In the genomic region with DNA sequence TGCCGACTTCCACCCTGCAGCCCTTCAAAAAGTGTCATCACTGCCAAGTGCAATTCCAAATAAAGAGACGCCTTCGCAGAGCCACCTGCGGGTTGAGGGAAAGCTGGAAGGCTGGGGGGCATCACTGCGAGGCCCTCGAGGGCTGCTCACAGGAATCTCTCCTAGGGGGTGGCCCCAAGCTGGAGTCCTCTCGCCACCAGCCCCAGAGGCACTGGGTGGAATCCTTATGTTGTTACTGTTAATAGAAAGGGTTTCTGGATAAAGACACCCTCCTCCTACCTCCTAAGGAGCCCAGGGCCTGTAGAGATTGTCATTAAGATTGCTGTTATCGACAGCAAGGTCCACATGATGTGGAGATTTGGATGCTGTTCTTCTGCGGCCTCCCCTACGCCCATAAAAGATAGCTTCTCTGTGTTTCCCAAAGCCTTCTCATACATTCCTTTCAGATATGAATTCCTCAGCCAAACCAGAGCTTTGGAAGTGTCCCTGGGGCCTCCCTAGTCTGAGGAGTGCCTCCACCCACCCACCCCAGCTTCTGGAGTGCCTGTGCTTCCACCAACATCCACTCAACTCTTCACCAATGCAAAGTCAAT, we compare ENCODE assay signal across 28 cellular contexts.
DNase-seq lines count a peak whose midpoint lies in the region; ATAC-seq and TF ChIP-seq lines count a peak whose summit lies in the region.
"Had no signal": no experiment of that assay in that cellular context is flagged by ENCODE, and none has a peak within 500 bp of the region (broad histone marks: within the 10 kb centered on the region; RNA-seq: fewer than 3 reads in every experiment).

No MANE protein-coding gene starts in this region.

- H3K27ac Mint-ChIP-seq in WTC11, result no peak overlapping the region
- H3K27ac Mint-ChIP-seq: activated CD4-positive, alpha-beta memory T cell treated with anti-CD3 and anti-CD28 coated beads for 36 hours; B cell; nephron progenitor cell; stimulated activated naive B cell treated with anti-CD40 and anti-IgM and Interleukin-4, amounts not matched to agents 10 μg/mL and 1 μg/mL and 100 μg/mL, for 72 hours; T-helper 2 cell treated with Interferon-gamma antibody and Interleukin-4, amounts not matched to agents 5 μg/mL and 100 μg/mL, for 36 hours had no signal

- peak overlapping the region; percentile 76 for H3K27ac ChIP-seq in temporal lobe (ENCODE audit: low read depth, low read length)
- H3K27ac ChIP-seq in effector memory CD4-positive, alpha-beta T cell (ENCODE audit: insufficient read depth, low read length, poor library complexity, severe bottlenecking), result no peak overlapping the region
- H3K27ac ChIP-seq: 22Rv1, adrenal gland, epithelial cell of prostate, foreskin keratinocyte, hepatocyte, left lung, skin epidermis had no signal

- H3K9me3 ChIP-seq in effector memory CD4-positive, alpha-beta T cell (ENCODE audit: control insufficient read depth, low read length), result no peaks in the 10 kb centered on the region
- H3K9me3 ChIP-seq: adrenal gland, left lung, prostate gland, SK-N-SH had no signal

- no peak overlapping the region for H3K4me3 Mint-ChIP-seq in WTC11
- H3K4me3 Mint-ChIP-seq: activated CD4-positive, alpha-beta memory T cell treated with anti-CD3 and anti-CD28 coated beads for 36 hours; B cell; immature natural killer cell; nephron progenitor cell; stimulated activated naive B cell treated with anti-CD40 and anti-IgM and Interleukin-4, amounts not matched to agents 10 μg/mL and 1 μg/mL and 100 μg/mL, for 72 hours; T-helper 2 cell treated with Interferon-gamma antibody and Interleukin-4, amounts not matched to agents 5 μg/mL and 100 μg/mL, for 36 hours had no signal

- POLR2A ChIA-PET in WTC11 (lab: Charles Lee), result no interaction called here

- H3K27me3 ChIP-seq in effector memory CD4-positive, alpha-beta T cell (replicated peaks; ENCODE audit: control insufficient read depth, insufficient read depth, low read length, poor library complexity, severe bottlenecking), result no peaks in the 10 kb centered on the region
- H3K27me3 ChIP-seq: adrenal gland, hepatocyte, left lung had no signal

- no peaks in the 10 kb centered on the region for H3K36me3 ChIP-seq in effector memory CD4-positive, alpha-beta T cell (ENCODE audit: control insufficient read depth, insufficient read depth, low read length)
- H3K36me3 ChIP-seq: adrenal gland, left lung, prostate gland had no signal

- H3K9me3 Mint-ChIP-seq in WTC11, result no peaks in the 10 kb centered on the region
- H3K9me3 Mint-ChIP-seq: activated CD4-positive, alpha-beta memory T cell treated with anti-CD3 and anti-CD28 coated beads for 36 hours; immature natural killer cell; nephron progenitor cell; stimulated activated naive B cell treated with anti-CD40 and anti-IgM and Interleukin-4, amounts not matched to agents 10 μg/mL and 1 μg/mL and 100 μg/mL, for 72 hours; T-helper 2 cell treated with Interferon-gamma antibody and Interleukin-4, amounts not matched to agents 5 μg/mL and 100 μg/mL, for 36 hours had no signal

- TF ChIP-seq CTCF in WTC11 (IDR thresholded peaks at IDR 0.05), result no peak

- H3K4me1 Mint-ChIP-seq in WTC11, result peaks cover 14% of the 10 kb centered on the region
- H3K4me1 Mint-ChIP-seq: B cell, nephron progenitor cell had no signal

- H3K36me3 Mint-ChIP-seq in WTC11, result no peaks in the 10 kb centered on the region
- H3K36me3 Mint-ChIP-seq: activated CD4-positive, alpha-beta memory T cell treated with anti-CD3 and anti-CD28 coated beads for 36 hours; immature natural killer cell; stimulated activated naive B cell treated with anti-CD40 and anti-IgM and Interleukin-4, amounts not matched to agents 10 μg/mL and 1 μg/mL and 100 μg/mL, for 72 hours had no signal

- H3K27me3 Mint-ChIP-seq in WTC11 (ENCODE audit: low read depth), result no peaks in the 10 kb centered on the region
- H3K27me3 Mint-ChIP-seq: activated CD4-positive, alpha-beta memory T cell treated with anti-CD3 and anti-CD28 coated beads for 36 hours had no signal

- ATAC-seq in WTC11 (peak; percentile 7; the same call in 1 of the 2 replicates), GM19395 (IDR thresholded peaks at IDR 0.05; ENCODE audit: unreplicated experiment) (no peak)
- ATAC-seq: foreskin keratinocyte; left lung; stimulated activated naive B cell treated with anti-CD40 and anti-IgM and Interleukin-4, amounts not matched to agents 10 μg/mL and 1 μg/mL and 100 μg/mL, for 72 hours had no signal

- CTCF ChIA-PET in WTC11 (lab: Charles Lee), result interaction anchor here (1.3 to 3.1 kb wide), 3 partner anchors 12 to 460 kb away, joined by 4 to 10 read pairs (median 4); no protein-coding TSS in a partner anchor

- H3K4me3 ChIP-seq in effector memory CD4-positive, alpha-beta T cell (ENCODE audit: insufficient read depth, low read depth, low read length, poor library complexity, severe bottlenecking), result no peak overlapping the region
- H3K4me3 ChIP-seq: adrenal gland, hepatocyte, left lung, prostate gland, skin epidermis had no signal

- no peaks in the 10 kb centered on the region for H3K4me1 ChIP-seq in effector memory CD4-positive, alpha-beta T cell (ENCODE audit: control insufficient read depth, insufficient read depth, low read length, poor library complexity, severe bottlenecking)

- DNase-seq in NCI-H146 treated with DMSO at 0.1 percent for 48 hours (lab: John Stamatoyannopoulos, UW; ENCODE audit: unreplicated experiment) (peak; percentile 64), NCI-H146 (lab: John Stamatoyannopoulos, UW) (no peak), WTC11 (ENCODE audit: low spot score) (no peak), globus pallidus (ENCODE audit: low spot score) (peak; percentile 27), SIG-M5 (lab: John Stamatoyannopoulos, UW) (no peak)
- DNase-seq in effector memory CD4-positive, alpha-beta T cell, result no peak
- DNase-seq: activated CD4-positive, alpha-beta memory T cell treated with anti-CD3 and anti-CD28 coated beads for 36 hours; activated gamma-delta T cell treated with Interleukin-2 at 50 U/mL for 16 hours; dermis blood vessel endothelial cell; DMS79; foreskin keratinocyte; immature natural killer cell; left lung; NCI-H2029; NCI-H510A treated with DMSO at 0.1 percent for 48 hours; nephron progenitor cell; stimulated activated naive B cell treated with anti-CD40 and anti-IgM and Interleukin-4, amounts not matched to agents 10 μg/mL and 1 μg/mL and 100 μg/mL, for 72 hours had no signal

TF ChIP-seq in WTC11, 78 proteins besides CTCF, POLR2A, EP300 and RAD21 (continues in another document):
- TF ChIP-seq CREB1 (CRISPR knock-in tag; IDR thresholded peaks at IDR 0.05), result no peak
- TF ChIP-seq, protein P1, sequence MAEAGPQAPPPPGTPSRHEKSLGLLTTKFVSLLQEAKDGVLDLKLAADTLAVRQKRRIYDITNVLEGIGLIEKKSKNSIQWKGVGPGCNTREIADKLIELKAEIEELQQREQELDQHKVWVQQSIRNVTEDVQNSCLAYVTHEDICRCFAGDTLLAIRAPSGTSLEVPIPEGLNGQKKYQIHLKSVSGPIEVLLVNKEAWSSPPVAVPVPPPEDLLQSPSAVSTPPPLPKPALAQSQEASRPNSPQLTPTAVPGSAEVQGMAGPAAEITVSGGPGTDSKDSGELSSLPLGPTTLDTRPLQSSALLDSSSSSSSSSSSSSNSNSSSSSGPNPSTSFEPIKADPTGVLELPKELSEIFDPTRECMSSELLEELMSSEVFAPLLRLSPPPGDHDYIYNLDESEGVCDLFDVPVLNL (CRISPR knock-in tag; IDR thresholded peaks at IDR 0.05; ENCODE audit: borderline replicate concordance, low read depth), result no peak
- TF ChIP-seq ATF1 (CRISPR knock-in tag; IDR thresholded peaks at IDR 0.05), result no peak
- TF ChIP-seq, protein P2, sequence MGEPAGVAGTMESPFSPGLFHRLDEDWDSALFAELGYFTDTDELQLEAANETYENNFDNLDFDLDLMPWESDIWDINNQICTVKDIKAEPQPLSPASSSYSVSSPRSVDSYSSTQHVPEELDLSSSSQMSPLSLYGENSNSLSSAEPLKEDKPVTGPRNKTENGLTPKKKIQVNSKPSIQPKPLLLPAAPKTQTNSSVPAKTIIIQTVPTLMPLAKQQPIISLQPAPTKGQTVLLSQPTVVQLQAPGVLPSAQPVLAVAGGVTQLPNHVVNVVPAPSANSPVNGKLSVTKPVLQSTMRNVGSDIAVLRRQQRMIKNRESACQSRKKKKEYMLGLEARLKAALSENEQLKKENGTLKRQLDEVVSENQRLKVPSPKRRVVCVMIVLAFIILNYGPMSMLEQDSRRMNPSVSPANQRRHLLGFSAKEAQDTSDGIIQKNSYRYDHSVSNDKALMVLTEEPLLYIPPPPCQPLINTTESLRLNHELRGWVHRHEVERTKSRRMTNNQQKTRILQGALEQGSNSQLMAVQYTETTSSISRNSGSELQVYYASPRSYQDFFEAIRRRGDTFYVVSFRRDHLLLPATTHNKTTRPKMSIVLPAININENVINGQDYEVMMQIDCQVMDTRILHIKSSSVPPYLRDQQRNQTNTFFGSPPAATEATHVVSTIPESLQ (CRISPR knock-in tag; IDR thresholded peaks at IDR 0.05), result no peak
- TF ChIP-seq ZNF423 (CRISPR knock-in tag; IDR thresholded peaks at IDR 0.05), result no peak
- TF ChIP-seq KAT7 (CRISPR knock-in tag; IDR thresholded peaks at IDR 0.05; ENCODE audit: borderline replicate concordance), result no peak
- TF ChIP-seq, protein P3, sequence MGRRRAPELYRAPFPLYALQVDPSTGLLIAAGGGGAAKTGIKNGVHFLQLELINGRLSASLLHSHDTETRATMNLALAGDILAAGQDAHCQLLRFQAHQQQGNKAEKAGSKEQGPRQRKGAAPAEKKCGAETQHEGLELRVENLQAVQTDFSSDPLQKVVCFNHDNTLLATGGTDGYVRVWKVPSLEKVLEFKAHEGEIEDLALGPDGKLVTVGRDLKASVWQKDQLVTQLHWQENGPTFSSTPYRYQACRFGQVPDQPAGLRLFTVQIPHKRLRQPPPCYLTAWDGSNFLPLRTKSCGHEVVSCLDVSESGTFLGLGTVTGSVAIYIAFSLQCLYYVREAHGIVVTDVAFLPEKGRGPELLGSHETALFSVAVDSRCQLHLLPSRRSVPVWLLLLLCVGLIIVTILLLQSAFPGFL (CRISPR knock-in tag; IDR thresholded peaks at IDR 0.05; ENCODE audit: borderline replicate concordance), result no peak
- no peak for TF ChIP-seq GTF2I (CRISPR knock-in tag; conservative IDR thresholded peaks at IDR 0.05)
- no peak for TF ChIP-seq SOX15 (CRISPR knock-in tag; IDR thresholded peaks at IDR 0.05)

Comparison
In these comparisons a context has a peak if more than half of its experiments do, and no peak if none do; other contexts are left out.
1. DNase-seq: peak in NCI-H146 treated with DMSO at 0.1 percent for 48 hours (single experiment) and globus pallidus (single experiment); none in NCI-H146 (single experiment), WTC11 (single experiment), SIG-M5 (single experiment) and effector memory CD4-positive, alpha-beta T cell (0 of 3).